28 cellular contexts compared by ENCODE assay signal in the genomic region with DNA sequence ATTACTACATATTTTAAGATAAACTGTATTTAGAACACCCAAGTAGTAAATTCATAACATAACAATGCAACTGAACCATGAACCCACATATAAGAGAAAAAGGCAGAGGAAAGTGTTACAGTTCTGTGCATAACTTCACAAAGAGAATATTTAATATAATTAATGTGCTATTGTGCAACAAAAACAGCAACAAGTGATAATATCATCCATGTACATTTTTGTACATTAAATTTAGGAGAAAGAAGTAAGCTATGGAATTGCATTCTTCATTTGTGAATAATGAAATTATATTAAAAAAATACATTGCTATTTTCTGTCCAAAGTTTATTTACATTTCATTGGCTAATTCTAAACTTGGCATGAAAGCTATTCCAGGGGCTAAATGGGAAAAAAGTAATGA.
"Had no signal": no experiment of that assay in that cellular context is flagged by ENCODE, and none has a peak within 500 bp of the region (broad histone marks: within the 10 kb centered on the region; RNA-seq: fewer than 3 reads in every experiment).

No MANE protein-coding gene starts in this region.

- DNase-seq: hippocampal formation; kidney; left colon; left lung; lower lobe of right lung; mammary epithelial cell; mesenchymal stem cell; naive thymus-derived CD8-positive, alpha-beta T cell; nucleus accumbens; pancreas; posterior cingulate gyrus; retina; right cardiac atrium; stimulated activated CD4-positive, alpha-beta T cell treated with anti-CD3 and anti-CD28 coated beads, Interleukin-12 subunit alpha, Interleukin-12 subunit beta, amount 100 ng/mL, for 4 hours; stimulated activated CD4-positive, alpha-beta T cell treated with anti-CD3 and anti-CD28 coated beads, Interleukin-15, amount 100 ng/mL, for 24 hours; stimulated activated CD4-positive, alpha-beta T cell treated with anti-CD3 and anti-CD28 coated beads, Interleukin-2, amount 100 ng/mL, for 24 hours; stimulated activated CD4-positive, alpha-beta T cell treated with anti-CD3 and anti-CD28 coated beads, Interleukin-4, amount 100 ng/mL, for 1 hour; stimulated activated naive B cell treated with anti-CD40 and anti-IgM and Interleukin-4, amounts not matched to agents 10 μg/mL and 1 μg/mL and 100 μg/mL, for 72 hours; stimulated activated naive CD8-positive, alpha-beta T cell treated with anti-CD3 and anti-CD28 coated beads, Interleukin-15, amount 100 ng/mL, for 72 hours; substantia nigra; uterus had no signal

- H3K27ac ChIP-seq: left lung, lower lobe of right lung, pancreas, prostate gland, skin epidermis, thoracic aorta, tibial nerve, uterus had no signal

- H3K4me3 Mint-ChIP-seq: naive thymus-derived CD8-positive, alpha-beta T cell; nephron; neural crest cell; stimulated activated naive B cell treated with anti-CD40 and anti-IgM and Interleukin-4, amounts not matched to agents 10 μg/mL and 1 μg/mL and 100 μg/mL, for 72 hours; stimulated activated naive CD8-positive, alpha-beta T cell treated with anti-CD3 and anti-CD28 coated beads, Interleukin-15, amount 100 ng/mL, for 72 hours; type B pancreatic cell had no signal

- H3K9me3 ChIP-seq: left lung, lower lobe of right lung, pancreas, prostate gland, thoracic aorta, tibial nerve, uterus had no signal

- H3K36me3 ChIP-seq: prostate gland, uterus had no signal

- H3K4me3 ChIP-seq: left lung, lower lobe of right lung, pancreas, prostate gland, skin epidermis, thoracic aorta, tibial nerve, uterus had no signal

- H3K9me3 Mint-ChIP-seq: naive thymus-derived CD8-positive, alpha-beta T cell; nephron; neural crest cell; stimulated activated naive B cell treated with anti-CD40 and anti-IgM and Interleukin-4, amounts not matched to agents 10 μg/mL and 1 μg/mL and 100 μg/mL, for 72 hours; stimulated activated naive CD8-positive, alpha-beta T cell treated with anti-CD3 and anti-CD28 coated beads, Interleukin-15, amount 100 ng/mL, for 72 hours; type B pancreatic cell had no signal

- H3K27me3 Mint-ChIP-seq: naive thymus-derived CD8-positive, alpha-beta T cell; stimulated activated naive B cell treated with anti-CD40 and anti-IgM and Interleukin-4, amounts not matched to agents 10 μg/mL and 1 μg/mL and 100 μg/mL, for 72 hours; stimulated activated naive CD8-positive, alpha-beta T cell treated with anti-CD3 and anti-CD28 coated beads, Interleukin-15, amount 100 ng/mL, for 72 hours; type B pancreatic cell had no signal

- H3K27ac Mint-ChIP-seq: stimulated activated naive B cell treated with anti-CD40 and anti-IgM and Interleukin-4, amounts not matched to agents 10 μg/mL and 1 μg/mL and 100 μg/mL, for 72 hours; stimulated activated naive CD8-positive, alpha-beta T cell treated with anti-CD3 and anti-CD28 coated beads, Interleukin-15, amount 100 ng/mL, for 72 hours; type B pancreatic cell had no signal

- H3K4me1 ChIP-seq: prostate gland, uterus had no signal

- H3K27me3 ChIP-seq: left lung, pancreas, tibial nerve, uterus had no signal

- FAIRE-seq: kidney had no signal
